In genomic region chr9:91727316-91727861, GRCh38 we compare ENCODE assay signal across 8 cellular contexts.
DNase-seq lines count a peak whose midpoint lies in the region; ATAC-seq lines count a peak whose summit lies in the region.

No MANE protein-coding gene starts in this region.

- ATAC-seq in HG02798 (IDR thresholded peaks at IDR 0.05; ENCODE audit: poor library complexity, unreplicated experiment) (peak; percentile 84), HG03108 (IDR thresholded peaks at IDR 0.05; ENCODE audit: unreplicated experiment) (no peak)

- peak; percentile 4 for DNase-seq in SKM-1 treated with dmso at 0.1 percent for 144 hours (lab: John Stamatoyannopoulos, UW; ENCODE audit: unreplicated experiment)
- DNase-seq in SKM-1 (lab: John Stamatoyannopoulos, UW; ENCODE audit: unreplicated experiment) = no peak
- peak; percentile 32 for DNase-seq in NCI-H774 (lab: John Stamatoyannopoulos, UW)
- peak; percentile 69 for DNase-seq in astrocyte of the hippocampus (ENCODE audit: low read depth, low spot score)
- peak; percentile 48 for DNase-seq in inferior parietal cortex (ENCODE audit: extremely low spot score)
- peak; percentile 26 to 34 for DNase-seq in stimulated activated CD4-positive, alpha-beta T cell treated with anti-CD3 and anti-CD28 coated beads, Interleukin-2, amount 100 ng/mL, for 24 hours
